8 cellular contexts compared by ENCODE assay signal in genomic region chr9:127918201-127919107, GRCh38. TPM values are rescaled to one million over a fixed set of nuclear protein-coding genes. Genes with fewer than 3 reads are reported as not detected.
DNase-seq lines count a peak whose midpoint lies in the region; ATAC-seq and TF ChIP-seq lines count a peak whose summit lies in the region.

No MANE protein-coding gene starts in this region.

- intact Hi-C loops in psoas muscle (cut with DNase I) = loop anchor here (2.0 to 5.0 kb wide), 5 partner anchors 46 to 416 kb away; partner anchors contain the start of genes CDK9 (in 1 of the 2) and TOR2A (in 1 of the 2)

- H3K27me3 Mint-ChIP-seq in endodermal cell (ENCODE audit: insufficient read depth) = peaks cover 30% of the 10 kb centered on the region

- H3K36me3 ChIP-seq in OCI-LY1 (ENCODE audit: insufficient read depth, low read length) = peaks cover 11% of the 10 kb centered on the region; the same call in 1 of the 2 replicates
- no peaks in the 10 kb centered on the region for H3K36me3 ChIP-seq in endodermal cell (ENCODE audit: control insufficient read depth, insufficient read depth, low read length)
- H3K36me3 ChIP-seq in psoas muscle (ENCODE audit: insufficient read depth in 1 of 2, low read depth in 1 of 2) = peaks cover 0 to 6% of the 10 kb centered on the region in 2 donors

- H3K9ac ChIP-seq in OCI-LY1 (ENCODE audit: low read length) (no peak overlapping the region; the same call in 1 of the 2 replicates), endodermal cell (ENCODE audit: extremely low read depth, low read length, poor library complexity, severe bottlenecking) (no peak overlapping the region)

- H3K4me1 Mint-ChIP-seq in endodermal cell = no peaks in the 10 kb centered on the region

- H3K4me3 ChIP-seq in OCI-LY1 (ENCODE audit: low read depth, low read length, poor library complexity, severe bottlenecking) = no peak overlapping the region
- H3K4me3 ChIP-seq in endodermal cell (ENCODE audit: low read length) = no peak overlapping the region
- H3K4me3 ChIP-seq in psoas muscle = no peak overlapping the region

- H3K4me2 ChIP-seq in OCI-LY1 (ENCODE audit: low read length) = no peak overlapping the region

- H3K9me3 ChIP-seq in OCI-LY1 (ENCODE audit: low read length) (no peaks in the 10 kb centered on the region), endodermal cell (ENCODE audit: control insufficient read depth, low read length) (no peaks in the 10 kb centered on the region), psoas muscle (no peaks in the 10 kb centered on the region)

- H3K9me2 ChIP-seq in OCI-LY1 (ENCODE audit: low read depth, low read length) = no peaks in the 10 kb centered on the region

- H3K79me2 ChIP-seq in OCI-LY1 (ENCODE audit: insufficient read depth, low read length) = no peaks in the 10 kb centered on the region

- no peaks in the 10 kb centered on the region for H4K20me1 ChIP-seq in OCI-LY1 (ENCODE audit: insufficient read depth, low read length)

- H2AFZ ChIP-seq in OCI-LY1 (ENCODE audit: low read length) = no peak overlapping the region

- H3K4me3 Mint-ChIP-seq in endodermal cell = no peak overlapping the region

- H3K27ac ChIP-seq in OCI-LY1 (ENCODE audit: low read depth, low read length, poor library complexity, severe bottlenecking) = peak overlapping the region; percentile 83
- no peak overlapping the region for H3K27ac ChIP-seq in endodermal cell (ENCODE audit: low read depth, low read length)
- peak overlapping the region; percentile 44 for H3K27ac ChIP-seq in psoas muscle

- no peak for ATAC-seq in psoas muscle
- no peak for ATAC-seq in HG02870 (IDR thresholded peaks at IDR 0.05; ENCODE audit: unreplicated experiment)
- no peak for ATAC-seq in HG03439 (IDR thresholded peaks at IDR 0.05; ENCODE audit: unreplicated experiment)

- WGBS in endodermal cell (ENCODE audit: insufficient coverage in 1 of 2, insufficient read length in 1 of 2), 2 experiments = 88 to 96% methylated on average over 7 to 8 of the region's 8 CpGs
- 88 to 95% (median 89%) methylated on average over 8 of the region's 8 CpGs for WGBS in psoas muscle, 3 donors

- H3K9me3 Mint-ChIP-seq in endodermal cell = no peaks in the 10 kb centered on the region

- DNase-seq in GF-D8 (lab: John Stamatoyannopoulos, UW) (peak; percentile 8), endodermal cell (peak; percentile 79), psoas muscle (peak in 1 of 2 donors; percentile 59), islet precursor cell (no peak), COLO829 (ENCODE audit: low spot score) (no peak)

- H3K27me3 ChIP-seq in OCI-LY1 (ENCODE audit: insufficient read depth, low read length) (no peaks in the 10 kb centered on the region), endodermal cell (ENCODE audit: control insufficient read depth, insufficient read depth, low read length, poor library complexity, severe bottlenecking) (peaks cover 18% of the 10 kb centered on the region), psoas muscle (ENCODE audit: insufficient read depth in 3 of 3, low read length in 2 of 3) (no peaks in the 10 kb centered on the region)

- H3K4me1 ChIP-seq in OCI-LY1 (ENCODE audit: insufficient read depth, low read length, severe bottlenecking) = peaks cover 39% of the 10 kb centered on the region
- no peaks in the 10 kb centered on the region for H3K4me1 ChIP-seq in endodermal cell (ENCODE audit: control insufficient read depth, insufficient read depth, low read length)
- peaks cover 39% of the 10 kb centered on the region for H3K4me1 ChIP-seq in psoas muscle

- no peaks in the 10 kb centered on the region for H3K36me3 Mint-ChIP-seq in endodermal cell (ENCODE audit: low read depth)

- peak; percentile 36; the same call in 1 of the 2 replicates for TF ChIP-seq CTCF in OCI-LY1 (IDR thresholded peaks at IDR 0.05; ENCODE audit: low read length)
- peak; percentile 62 for TF ChIP-seq CTCF in endodermal cell (conservative IDR thresholded peaks at IDR 0.05)
- TF ChIP-seq CTCF in psoas muscle (IDR thresholded peaks at IDR 0.05) = no peak

- H3K27ac Mint-ChIP-seq in endodermal cell = no peak overlapping the region

- no peaks in the 10 kb centered on the region for H3F3A ChIP-seq in OCI-LY1 (ENCODE audit: insufficient read depth, low read length)

RNA-seq across cellular contexts. Expression of gene ST6GALNAC4, which starts 1.6 kb away (rescaled TPM):
- total RNA-seq in endodermal cell (10 to 100 TPM in 1 of 2 donors, 1 to 10 TPM in 1; 8.3 to 12.7 TPM), psoas muscle (10 to 100 TPM in 3 of 4 donors, 1 to 10 TPM in 1; 8.9 to 52.6 (median 27.3) TPM)
- polyA plus RNA-seq in endodermal cell (2013, experiment 1 of 2) = 14.6 TPM
- polyA plus RNA-seq in endodermal cell (2013, experiment 2 of 2) = 15.4 TPM
- 10 to 100 TPM; 14.0 to 31.4 (median 14.8) TPM for polyA plus RNA-seq in psoas muscle

RNA-seq across cellular contexts. Expression of gene PIP5KL1, which starts 12.1 kb away (rescaled TPM):
- 1 to 10 TPM; 6.6 to 9.3 TPM for total RNA-seq in endodermal cell
- 3.7 TPM for polyA plus RNA-seq in endodermal cell (2013, experiment 1 of 2)
- 3.3 TPM for polyA plus RNA-seq in endodermal cell (2013, experiment 2 of 2)
- under 1 TPM in 2 of 4 donors, not detected in 2; 0.40 to 0.44 TPM for total RNA-seq in psoas muscle
- polyA plus RNA-seq in psoas muscle = under 1 TPM in 2 of 3 donors, not detected in 1; 0.05 to 0.12 TPM

RNA-seq across cellular contexts. Expression of gene ST6GALNAC6, which starts 19.1 kb away (rescaled TPM):
- total RNA-seq in endodermal cell (10 to 100 TPM; 42.3 to 44.2 TPM), psoas muscle (10 to 100 TPM; 20.3 to 26.1 (median 24.4) TPM)
- 25.4 TPM for polyA plus RNA-seq in endodermal cell (2013, experiment 1 of 2)
- polyA plus RNA-seq in endodermal cell (2013, experiment 2 of 2) = 26.0 TPM
- 10 to 100 TPM; 18.5 to 35.5 (median 31.0) TPM for polyA plus RNA-seq in psoas muscle

RNA-seq across cellular contexts. Expression of gene DPM2, which starts 19.2 kb away (rescaled TPM):
- total RNA-seq in endodermal cell (10 to 100 TPM; 45.7 TPM), psoas muscle (10 to 100 TPM in 3 of 4 donors, 1 to 10 TPM in 1; 9.7 to 17.4 (median 12.2) TPM)
- 39.5 TPM for polyA plus RNA-seq in endodermal cell (2013, experiment 1 of 2)
- 35.1 TPM for polyA plus RNA-seq in endodermal cell (2013, experiment 2 of 2)
- polyA plus RNA-seq in psoas muscle = 10 to 100 TPM; 16.6 to 39.6 (median 37.1) TPM

RNA-seq across cellular contexts. Expression of gene AK1, which starts 41.0 kb away (rescaled TPM):
- total RNA-seq in endodermal cell = 10 to 100 TPM; 19.0 to 22.8 TPM
- polyA plus RNA-seq in endodermal cell (2013, experiment 1 of 2) = 58.2 TPM
- polyA plus RNA-seq in endodermal cell (2013, experiment 2 of 2) = 50.8 TPM
- 100 to 1,000 TPM; 369 to 854 (median 688) TPM for total RNA-seq in psoas muscle
- 100 to 1,000 TPM; 310 to 845 (median 778) TPM for polyA plus RNA-seq in psoas muscle

Comparison
In these comparisons a context has a peak if more than half of its experiments do, and no peak if none do; other contexts are left out.
1. DNase-seq: peak in GF-D8 (single experiment) and endodermal cell (single experiment); none in islet precursor cell (single experiment) and COLO829 (single experiment).
2. RNA of gene PIP5KL1, which starts 12.1 kb away (total RNA-seq): 6.6 to 9.3 TPM in endodermal cell; 0.40 to 0.44 TPM in psoas muscle; every median in the first group is over 4 times any median in the second.